1 cellular context compared by ENCODE assay signal in genomic region chr2:111433892-111434607, GRCh38.
A peak's percentile ranks its signal among the peaks of the same experiment; 100 is the strongest.
TF ChIP-seq lines count a peak whose summit lies in the region.
"Not testable (repeated sequence)": the region's sequence is repeated elsewhere in the genome, so short reads cannot be mapped to it uniquely, and the experiment has no call there.

No MANE protein-coding gene starts in this region.

TF ChIP-seq in K562, 482 proteins besides CTCF, POLR2A, EP300 and RAD21 (continued from another document):
- not testable (repeated sequence) for TF ChIP-seq ATF1 (CRISPR knock-in tag; IDR thresholded peaks at IDR 0.05); NR2C1 (IDR thresholded peaks at IDR 0.05); JUND (IDR thresholded peaks at IDR 0.05; ENCODE audit: borderline replicate concordance, low read depth, low read length); NR2C2 (CRISPR knock-in tag; IDR thresholded peaks at IDR 0.05); MYNN (CRISPR knock-in tag; IDR thresholded peaks at IDR 0.05); ZNF740 (CRISPR knock-in tag; IDR thresholded peaks at IDR 0.05)
- TF ChIP-seq ATF1 (tag; IDR thresholded peaks at IDR 0.05) (peak; percentile 41; the same call in 1 of the 2 replicates), NR2C1 (tag; IDR thresholded peaks at IDR 0.05) (0 out of 2 replicates have a peak, but pooled peaks have one; percentile 29), VEZF1 (CRISPR knock-in tag; IDR thresholded peaks at IDR 0.05) (peak; percentile 58), MEF2D (tag; conservative IDR thresholded peaks at IDR 0.05; ENCODE audit: low read depth) (peak; percentile 78), BACH1 (tag; IDR thresholded peaks at IDR 0.05) (peak; percentile 66), TEAD1 (CRISPR knock-in tag; IDR thresholded peaks at IDR 0.05) (peak in 1 of 2 experiments; percentile 69; a peak in 2 of 4 replicates), TCF7L2 (IDR thresholded peaks at IDR 0.05; ENCODE audit: low read depth, low read length) (peak; percentile 58; the same call in 1 of the 2 replicates), NCOA1 (IDR thresholded peaks at IDR 0.05; ENCODE audit: low read depth) (peak; percentile 58; the same call in 1 of the 2 replicates), E2F3 (CRISPR knock-in tag; IDR thresholded peaks at IDR 0.05) (0 out of 2 replicates have a peak, but pooled peaks have one; percentile 18), KLF16 (IDR thresholded peaks at IDR 0.05) (peak; percentile 89), GATAD2A (IDR thresholded peaks at IDR 0.05) (peak; percentile 70; the same call in 1 of the 2 replicates), ZNF197 (CRISPR knock-in tag; IDR thresholded peaks at IDR 0.05; ENCODE audit: low read depth) (peak; percentile 97), FOSL1 (tag; conservative IDR thresholded peaks at IDR 0.05) (peak; percentile 20; the same call in 1 of the 2 replicates), JUND (tag; IDR thresholded peaks at IDR 0.05; ENCODE audit: borderline replicate concordance, low read depth, low read length) (peak; percentile 48; the same call in 1 of the 3 replicates), ZNF589 (CRISPR knock-in tag; IDR thresholded peaks at IDR 0.05; ENCODE audit: low read depth) (peak; percentile 97), KDM1A (IDR thresholded peaks at IDR 0.05) (peak; percentile 74 to 82), ZNF583 (CRISPR knock-in tag; IDR thresholded peaks at IDR 0.05) (peak; percentile 90), CREM (IDR thresholded peaks at IDR 0.05; ENCODE audit: low read depth) (peak; percentile 40; the same call in 1 of the 2 replicates), NR2C2 (tag; IDR thresholded peaks at IDR 0.05) (peak; percentile 54), MYNN (IDR thresholded peaks at IDR 0.05) (0 out of 2 replicates have a peak, but pooled peaks have one; percentile 28), TRIM24 (IDR thresholded peaks at IDR 0.05) (peak; percentile 91 to 92), FOXK2 (conservative IDR thresholded peaks at IDR 0.05 in 1 of 2, IDR thresholded peaks at IDR 0.05 in 1 of 2; ENCODE audit: low read depth in 2 of 2) (0 out of 4 replicates have a peak, but pooled peaks of 1 of the 2 experiments have one; percentile 43), ZNF740 (tag; IDR thresholded peaks at IDR 0.05) (peak in 1 of 2 experiments; percentile 70; a peak in 2 of 4 replicates), DMBX1 (CRISPR knock-in tag; IDR thresholded peaks at IDR 0.05; ENCODE audit: borderline replicate concordance) (peak; percentile 95), ARNT (IDR thresholded peaks at IDR 0.05) (0 out of 4 replicates have a peak, but pooled peaks of 1 of the 2 experiments have one; percentile 47), HBP1 (CRISPR knock-in tag; IDR thresholded peaks at IDR 0.05) (0 out of 2 replicates have a peak, but pooled peaks have one; percentile 20), POLR2AphosphoS5 (IDR thresholded peaks at IDR 0.05; ENCODE audit: control insufficient read depth, insufficient read depth, low read depth, low read length) (peak; percentile 78), ETV1 (tag; conservative IDR thresholded peaks at IDR 0.05; ENCODE audit: low read depth) (peak; percentile 52), SMAD4 (CRISPR knock-in tag; conservative IDR thresholded peaks at IDR 0.05) (peak; percentile 98)
TF ChIP-seq in K562: peak in this region for 97; not testable (repeated sequence) for 385.
